Comparison of ENCODE assay signal across 8 cellular contexts in genomic region chr22:16925407-16925966, GRCh38.
"Had no signal": no experiment of that assay in that cellular context is flagged by ENCODE, and none has a peak within 500 bp of the region (broad histone marks: within the 10 kb centered on the region; RNA-seq: fewer than 3 reads in every experiment).

No MANE protein-coding gene starts in this region.

- H3K9ac ChIP-seq: GM23248, KMS-11 had no signal

- DNase-seq: GM23248, GOT3, H7, KBM-7 had no signal

- H3K27ac ChIP-seq: GM23248, KMS-11 had no signal

- H3K9me3 ChIP-seq: HAP-1 had no signal

- H3K4me2 ChIP-seq: KMS-11 had no signal

- H3K36me3 ChIP-seq: HAP-1 had no signal

- ATAC-seq: HCT116 had no signal

- H3K4me1 ChIP-seq: HAP-1 had no signal

- H2AFZ ChIP-seq: GM23248 had no signal

- H3K4me3 ChIP-seq: GM23248, HAP-1 had no signal

- FAIRE-seq: HTR-8/SVneo had no signal
